Comparison of ENCODE assay signal across 22 cellular contexts in the genomic region with DNA sequence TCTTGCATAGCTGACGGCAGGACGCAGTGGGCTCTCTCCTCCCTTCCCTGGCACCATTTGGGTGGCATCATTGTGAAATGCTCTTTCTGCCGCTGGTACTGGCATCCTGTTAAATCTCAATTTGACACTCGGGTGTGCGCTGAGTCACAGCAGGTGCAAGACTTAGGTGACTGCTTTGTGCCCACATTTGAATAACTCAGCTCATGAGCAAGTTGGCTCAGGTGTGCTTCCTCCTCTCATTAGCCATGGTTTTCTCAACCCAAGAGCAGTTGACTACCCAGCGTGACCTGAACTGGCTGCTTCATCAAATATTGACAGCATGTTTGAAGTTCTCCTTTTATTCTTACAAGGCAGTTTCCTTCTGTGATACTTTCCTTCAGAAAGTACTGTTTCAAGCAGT. TPM values are rescaled to one million over a fixed set of nuclear protein-coding genes. Genes with fewer than 3 reads are reported as not detected.
DNase-seq lines count a peak whose midpoint lies in the region; FAIRE-seq and TF ChIP-seq lines count a peak whose summit lies in the region.
"Had no signal": no experiment of that assay in that cellular context is flagged by ENCODE, and none has a peak within 500 bp of the region (broad histone marks: within the 10 kb centered on the region; RNA-seq: fewer than 3 reads in every experiment).

No MANE protein-coding gene starts in this region.

- no peak for TF ChIP-seq CTCF in chondrocyte (IDR thresholded peaks at IDR 0.05)
- no peak for TF ChIP-seq CTCF in GM13977 (IDR thresholded peaks at IDR 0.05; ENCODE audit: extremely low read depth, insufficient read depth, missing control alignments)

- no peak overlapping the region for H3K4me3 Mint-ChIP-seq in chondrocyte (ENCODE audit: unreplicated experiment)
- H3K4me3 Mint-ChIP-seq: CD8-positive, alpha-beta T cell; dendritic cell treated with granulocyte-macrophage colony-stimulating factor and Interleukin-4, amounts not matched to agents 40 ng/mL and 50 ng/mL, for 4 days; GM23338; nephron progenitor cell; stimulated activated naive CD8-positive, alpha-beta T cell treated with anti-CD3 and anti-CD28 coated beads, Interleukin-15, amount 100 ng/mL, for 72 hours; type B pancreatic cell had no signal

- H3K4me1 Mint-ChIP-seq in chondrocyte (ENCODE audit: low read depth), result no peaks in the 10 kb centered on the region
- H3K4me1 Mint-ChIP-seq: nephron progenitor cell; stimulated activated naive CD8-positive, alpha-beta T cell treated with anti-CD3 and anti-CD28 coated beads, Interleukin-15, amount 100 ng/mL, for 72 hours had no signal

- FAIRE-seq in GM12892 (lab: Jason Lieb, UNC), result peak; percentile 70
- FAIRE-seq: GM18507 had no signal

- peaks cover 2% of the 10 kb centered on the region for H3K36me3 Mint-ChIP-seq in chondrocyte (ENCODE audit: low read depth)
- H3K36me3 Mint-ChIP-seq: CD8-positive, alpha-beta T cell; type B pancreatic cell had no signal

- peaks cover 42% of the 10 kb centered on the region for H3K27me3 Mint-ChIP-seq in chondrocyte (ENCODE audit: low read depth)

- H3K9me3 Mint-ChIP-seq in chondrocyte (ENCODE audit: low read depth), result peaks cover 7% of the 10 kb centered on the region
- H3K9me3 Mint-ChIP-seq: CD8-positive, alpha-beta T cell; type B pancreatic cell had no signal

- H3K27ac Mint-ChIP-seq in chondrocyte (ENCODE audit: unreplicated experiment), result no peak overlapping the region
- H3K27ac Mint-ChIP-seq: CD8-positive, alpha-beta T cell; dendritic cell treated with granulocyte-macrophage colony-stimulating factor and Interleukin-4, amounts not matched to agents 40 ng/mL and 50 ng/mL, for 4 days; GM23338; nephron progenitor cell; stimulated activated naive CD8-positive, alpha-beta T cell treated with anti-CD3 and anti-CD28 coated beads, Interleukin-15, amount 100 ng/mL, for 72 hours; type B pancreatic cell had no signal

- in situ Hi-C loops in GM13977 (cut with MboI; ENCODE audit: low pct_unique_long_range_greater_than_20kb, low sequenced_read_pairs, unreplicated experiment), result no loop called here

- DNase-seq in DMS79 (lab: John Stamatoyannopoulos, UW), result peak; percentile 46
- no peak for DNase-seq in GM12892 (ENCODE audit: insufficient read length)
- peak; percentile 1 for DNase-seq in NCI-H774 (lab: John Stamatoyannopoulos, UW)
- DNase-seq in kidney tubule cell (ENCODE audit: low spot score), result peak; percentile 66
- no peak for DNase-seq in chondrocyte (ENCODE audit: low spot score)
- DNase-seq in GM13977 (ENCODE audit: low spot score), result no peak
- DNase-seq in pons (ENCODE audit: low spot score), result no peak
- DNase-seq: activated CD4-positive, alpha-beta T cell treated with anti-CD3 and anti-CD28 coated beads, Interleukin-2, amount 50 U/mL, for 48 hours; amniotic stem cell; CD8-positive, alpha-beta T cell; DND-41; left lung; midbrain; NCI-H1930; NCI-H82; nephron progenitor cell; stimulated activated CD4-positive, alpha-beta T cell treated with anti-CD3 and anti-CD28 coated beads, Interleukin-2, amount 100 ng/mL, for 24 hours; stimulated activated naive CD8-positive, alpha-beta T cell treated with anti-CD3 and anti-CD28 coated beads, Interleukin-15, amount 100 ng/mL, for 72 hours had no signal

- no peak for TF ChIP-seq POLR2A in GM12892 (IDR thresholded peaks at IDR 0.05; ENCODE audit: low read depth, low read length)

RNA-seq across cellular contexts. Expression of gene NFE2L3, which starts 24.6 kb away (rescaled TPM):
- polyA plus RNA-seq in GM12892 (2012; ENCODE audit: missing spikeins), result 17.1 TPM
- 0.17 to 0.79 TPM (median 0.52 TPM) in 3 replicates for total RNA-seq in chondrocyte

Comparison
In these comparisons a context has a peak if more than half of its experiments do, and no peak if none do; other contexts are left out.
1. DNase-seq: peak in DMS79 (single experiment), NCI-H774 (single experiment) and kidney tubule cell (single experiment); none in GM12892 (single experiment), chondrocyte (single experiment), GM13977 (single experiment) and pons (single experiment).